ENCODE assay signal across 1 cellular context in genomic region chrX:48538641-48539344, GRCh38.
TF ChIP-seq lines count a peak whose summit lies in the region.

No MANE protein-coding gene starts in this region.

TF ChIP-seq in GM23338, 12 proteins besides CTCF, POLR2A, EP300 and RAD21 (continued from another document):
- TF ChIP-seq ZNF462 (CRISPR knock-in tag; IDR thresholded peaks at IDR 0.05) (no peak), JUNB (IDR thresholded peaks at IDR 0.05; ENCODE audit: unreplicated experiment) (no peak), NANOG (IDR thresholded peaks at IDR 0.05; ENCODE audit: borderline replicate concordance) (no peak), EZH2 (IDR thresholded peaks at IDR 0.05; ENCODE audit: low read depth, unreplicated experiment) (no peak), REST (IDR thresholded peaks at IDR 0.05; ENCODE audit: unreplicated experiment) (no peak)
